32 cellular contexts compared by ENCODE assay signal in genomic region chrX:11632732-11633131, GRCh38. TPM values are rescaled to one million over a fixed set of nuclear protein-coding genes. Genes with fewer than 3 reads are reported as not detected.
"Had no signal": no experiment of that assay in that cellular context is flagged by ENCODE, and none has a peak within 500 bp of the region (broad histone marks: within the 10 kb centered on the region; RNA-seq: fewer than 3 reads in every experiment).

No MANE protein-coding gene starts in this region.

- H3K36me3 ChIP-seq: adrenal gland, ascending aorta, breast epithelium, esophagus muscularis mucosa, gastrocnemius medialis had no signal

- H3K9me3 ChIP-seq: adrenal gland, ascending aorta, breast epithelium, esophagus muscularis mucosa, gastrocnemius medialis had no signal

- ATAC-seq: activated CD4-positive, alpha-beta T cell treated with anti-CD3 and anti-CD28 coated beads for 36 hours; activated CD8-positive, alpha-beta memory T cell treated with anti-CD3 and anti-CD28 coated beads, Interleukin-2, amount 10 ng/mL, durations not matched to agents 7 days and 5 days; activated CD8-positive, alpha-beta T cell treated with anti-CD3 and anti-CD28 coated beads, Interleukin-2, amount 10 ng/mL, durations not matched to agents 7 days and 5 days; activated naive CD8-positive, alpha-beta T cell treated with anti-CD3 and anti-CD28 coated beads, Interleukin-2, amount 50 U/mL, for 24 hours; effector memory CD8-positive, alpha-beta T cell; foreskin keratinocyte had no signal

- H3K4me3 ChIP-seq: adrenal gland, ascending aorta, breast epithelium, coronary artery, esophagus muscularis mucosa, gastrocnemius medialis had no signal

- DNase-seq: activated CD4-positive, alpha-beta memory T cell treated with anti-CD3 and anti-CD28 coated beads for 36 hours; activated CD4-positive, alpha-beta T cell treated with anti-CD3 and anti-CD28 coated beads for 36 hours; activated CD4-positive, alpha-beta T cell treated with anti-CD3 and anti-CD28 coated beads, Interleukin-2, amount 10 ng/mL, durations not matched to agents 24 days and 14 days; activated CD4-positive, CD25-positive, alpha-beta regulatory T cell; activated CD4-positive, CD25-positive, alpha-beta regulatory T cell treated with anti-CD3 and anti-CD28 coated beads, Interleukin-2, amount 50 U/mL, for 72 hours; activated CD8-positive, alpha-beta memory T cell treated with anti-CD3 and anti-CD28 coated beads, Interleukin-2, amount 10 ng/mL, durations not matched to agents 7 days and 5 days; activated CD8-positive, alpha-beta memory T cell treated with anti-CD3 and anti-CD28 coated beads, Interleukin-2, amount 50 U/mL, for 4 hours; activated CD8-positive, alpha-beta T cell treated with anti-CD3 and anti-CD28 coated beads, Interleukin-2, amount 10 ng/mL, durations not matched to agents 7 days and 5 days; activated effector memory CD4-positive, alpha-beta T cell treated with anti-CD3 and anti-CD28 coated beads, Interleukin-2, amount 50 U/mL, for 16 hours; activated naive CD4-positive, alpha-beta T cell treated with anti-CD3 and anti-CD28 coated beads for 36 hours; activated naive CD8-positive, alpha-beta T cell treated with anti-CD3 and anti-CD28 coated beads for 36 hours; activated naive CD8-positive, alpha-beta T cell treated with anti-CD3 and anti-CD28 coated beads, Interleukin-2, amount 50 U/mL, for 24 hours; activated T-cell treated with anti-CD3 and anti-CD28 coated beads, Interleukin-2, amount 50 U/mL, for 1 hour; activated T-cell treated with anti-CD3 and anti-CD28 coated beads, Interleukin-2, amount 50 U/mL, for 48 hours; adrenal gland; amygdala; dermis blood vessel endothelial cell; effector CD4-positive, alpha-beta T cell; effector memory CD8-positive, alpha-beta T cell; erythroblast; foreskin keratinocyte; gastrocnemius medialis; glutamatergic neuron; T-helper 2 cell had no signal

- H3K27ac ChIP-seq: adrenal gland, ascending aorta, breast epithelium, coronary artery, esophagus muscularis mucosa, foreskin keratinocyte, gastrocnemius medialis had no signal

- H3K27me3 ChIP-seq: ascending aorta, esophagus muscularis mucosa, foreskin keratinocyte, gastrocnemius medialis had no signal

- H3K4me1 ChIP-seq: adrenal gland, ascending aorta, breast epithelium, foreskin keratinocyte had no signal

RNA-seq across cellular contexts. Expression of gene ARHGAP6, which starts 33.0 kb away (rescaled TPM):
- total RNA-seq: activated CD4-positive, alpha-beta memory T cell treated with anti-CD3 and anti-CD28 coated beads for 36 hours; activated CD4-positive, alpha-beta T cell treated with anti-CD3 and anti-CD28 coated beads for 36 hours; activated CD4-positive, alpha-beta T cell treated with anti-CD3 and anti-CD28 coated beads, Interleukin-2, amount 10 ng/mL, durations not matched to agents 24 days and 14 days; activated CD8-positive, alpha-beta memory T cell treated with anti-CD3 and anti-CD28 coated beads for 36 hours; activated CD8-positive, alpha-beta memory T cell treated with anti-CD3 and anti-CD28 coated beads, Interleukin-2, amount 10 ng/mL, durations not matched to agents 7 days and 5 days; activated CD8-positive, alpha-beta T cell treated with anti-CD3 and anti-CD28 coated beads, Interleukin-2, amount 10 ng/mL, durations not matched to agents 7 days and 5 days; activated naive CD4-positive, alpha-beta T cell treated with anti-CD3 and anti-CD28 coated beads for 36 hours; activated naive CD8-positive, alpha-beta T cell treated with anti-CD3 and anti-CD28 coated beads for 36 hours; activated T-helper 1 cell treated with anti-CD3 and anti-CD28 coated beads, Interleukin-12 subunit alpha, Interleukin-12 subunit beta, Interleukin-2, Interleukin-4 antibody, amounts not matched to agents 30 ng/mL and 10 ng/mL and 1 ng/mL, durations not matched to agents 14 hours and 24 hours and 36 hours; activated T-helper 2 cell treated with anti-CD3 and anti-CD28 coated beads, Interferon-gamma antibody, Interleukin-2, Interleukin-4, amounts not matched to agents 10 μg/mL and 5 μg/mL and 100 μg/mL, durations not matched to agents 14 hours and 24 hours and 36 hours; T-helper 1 cell treated with Interleukin-12 subunit alpha and Interleukin-12 subunit beta and Interleukin-4 antibody, amounts not matched to agents 30 ng/mL and 1 ng/mL, for 36 hours had no signal
